In genomic region chr3:29335921-29336320, GRCh38 we compare ENCODE assay signal across 11 cellular contexts. TPM values are rescaled to one million over a fixed set of nuclear protein-coding genes. Genes with fewer than 3 reads are reported as not detected.
DNase-seq lines count a peak whose midpoint lies in the region; ATAC-seq and TF ChIP-seq lines count a peak whose summit lies in the region.
"Had no signal": no experiment of that assay in that cellular context is flagged by ENCODE, and none has a peak within 500 bp of the region (broad histone marks: within the 10 kb centered on the region; RNA-seq: fewer than 3 reads in every experiment).

No MANE protein-coding gene starts in this region.

- TF ChIP-seq CTCF in AG04450 (IDR thresholded peaks at IDR 0.05; ENCODE audit: low read depth, low read length): no peak
- no peak for TF ChIP-seq CTCF in VCaP (conservative IDR thresholded peaks at IDR 0.05)
- no peak for TF ChIP-seq CTCF in psoas muscle (IDR thresholded peaks at IDR 0.05)

- H3K27ac ChIP-seq in AG04450 (ENCODE audit: low read depth, low read length) (peak overlapping the region; percentile 89), VCaP (peak overlapping the region; percentile 69), psoas muscle (peak overlapping the region; percentile 79)
- H3K27ac ChIP-seq: KMS-11 had no signal

- H3K9me3 ChIP-seq in AG04450 (ENCODE audit: control insufficient read depth, insufficient read depth, low read length) (no peaks in the 10 kb centered on the region), psoas muscle (no peaks in the 10 kb centered on the region)

- no peaks in the 10 kb centered on the region for H3K27me3 ChIP-seq in AG04450 (ENCODE audit: control insufficient read depth, insufficient read depth, low read length)
- no peaks in the 10 kb centered on the region for H3K27me3 ChIP-seq in psoas muscle (ENCODE audit: insufficient read depth in 3 of 3, low read length in 2 of 3)

- peak overlapping the region; percentile 47 for H3K4me3 ChIP-seq in AG04450 (ENCODE audit: low read depth, low read length)
- peak overlapping the region; percentile 58 for H3K4me3 ChIP-seq in psoas muscle

- DNase-seq in AG04450 (ENCODE audit: low read depth, low spot score): no peak
- peak; percentile 80 for DNase-seq in fibroblast of peridontal ligament (ENCODE audit: extremely low read depth)
- no peak for DNase-seq in psoas muscle
- DNase-seq in NCI-H146 (lab: John Stamatoyannopoulos, UW): no peak
- DNase-seq in left lobe of liver (ENCODE audit: low spot score): no peak
- DNase-seq: CD8-positive, alpha-beta T cell; effector CD4-positive, alpha-beta T cell had no signal

- ATAC-seq in psoas muscle (no peak), GM21526 (IDR thresholded peaks at IDR 0.05; ENCODE audit: low FRiP score, unreplicated experiment) (no peak), HG02763 (IDR thresholded peaks at IDR 0.05; ENCODE audit: unreplicated experiment) (no peak), left lobe of liver (no peak)
- ATAC-seq: CD8-positive, alpha-beta T cell had no signal

- POLR2A ChIA-PET in AG04450 (lab: Yijun Ruan, JAX): interaction anchor here (0.6 to 1.4 kb wide), 3 partner anchors 11 to 55 kb away, joined by 3 to 7 read pairs (median 3); partner anchors contain the start of gene RBMS3

- intact Hi-C loops in psoas muscle (cut with DNase I): no loop called here

- 34 to 60% (median 41%) methylated on average over 4 of the region's 4 CpGs for WGBS in psoas muscle, 3 donors

- CTCF ChIA-PET in AG04450 (lab: Charles Lee): no interaction called here

- no peaks in the 10 kb centered on the region for H3K36me3 ChIP-seq in psoas muscle (ENCODE audit: insufficient read depth in 1 of 2, low read depth in 1 of 2)

- H3K4me1 ChIP-seq in psoas muscle: peaks cover 70% of the 10 kb centered on the region

RNA-seq across cellular contexts. Expression of gene RBMS3, which starts 55.0 kb away (rescaled TPM):
- polyA plus RNA-seq in AG04450 (2011; rRNA removed): 32.0 and 33.4 TPM in 2 replicates
- 267 and 274 TPM in 2 replicates for polyA minus RNA-seq in AG04450 (2011; rRNA and poly(A)+ RNA removed)
- 10 to 100 TPM; 23.5 to 34.5 (median 29.7) TPM for total RNA-seq in psoas muscle
- polyA plus RNA-seq in psoas muscle: 1 to 10 TPM; 3.8 to 5.3 (median 4.3) TPM
- 9.6 TPM for total RNA-seq in left lobe of liver
